Comparison of ENCODE assay signal across 16 cellular contexts in the genomic region with DNA sequence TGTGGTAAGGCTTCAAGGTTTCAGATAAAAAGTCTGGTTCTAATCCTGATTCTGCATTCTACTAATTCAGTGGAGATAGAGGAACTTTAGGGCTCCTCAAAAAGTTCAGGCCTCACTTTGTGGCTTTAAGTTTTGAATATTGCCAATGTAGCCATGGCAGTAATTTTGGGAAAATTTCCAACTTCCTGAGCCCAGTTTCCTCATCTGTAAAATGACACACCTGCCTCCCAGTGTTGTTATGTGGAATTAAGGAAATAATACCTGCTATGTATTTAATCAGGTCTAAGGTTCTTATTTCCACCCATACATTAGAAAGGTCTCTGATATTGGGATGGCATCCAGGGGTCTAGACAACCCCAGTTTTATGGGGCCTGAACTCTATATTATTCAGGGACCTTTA.
DNase-seq lines count a peak whose midpoint lies in the region; ATAC-seq and TF ChIP-seq lines count a peak whose summit lies in the region.
"Had no signal": no experiment of that assay in that cellular context is flagged by ENCODE, and none has a peak within 500 bp of the region (broad histone marks: within the 10 kb centered on the region; RNA-seq: fewer than 3 reads in every experiment).

No MANE protein-coding gene starts in this region.

- ATAC-seq in RWPE2 (ENCODE audit: low read depth) (no peak), foreskin keratinocyte (no peak), HG02884 (IDR thresholded peaks at IDR 0.05; ENCODE audit: unreplicated experiment) (no peak)
- ATAC-seq: T-cell had no signal

- H3K4me1 ChIP-seq in RWPE2 (ENCODE audit: insufficient read depth, poor library complexity, severe bottlenecking) (peaks cover 19% of the 10 kb centered on the region), foreskin keratinocyte (peaks cover 14% of the 10 kb centered on the region), spleen (peaks cover 4 to 28% (median 11%) of the 10 kb centered on the region in 6 donors)

- DNase-seq in CD1c-positive myeloid dendritic cell (ENCODE audit: extremely low spot score) (peak; percentile 33), RWPE2 (ENCODE audit: low spot score) (no peak), foreskin keratinocyte (peak in 1 of 2 donors; percentile 36), spleen (no peak)
- no peak for DNase-seq in activated CD4-positive, alpha-beta T cell treated with anti-CD3 and anti-CD28 coated beads for 48 hours
- DNase-seq: DMS153, H7, MG63, NCI-H1105 treated with DMSO at 0.1 percent for 48 hours, NCI-H187, NCI-H2171, NCI-H446 treated with DMSO at 0.1 percent for 48 hours, RPMI8226, T-cell had no signal

- H3K36me3 ChIP-seq in RWPE2 (ENCODE audit: low read depth) (no peaks in the 10 kb centered on the region), spleen (no peaks in the 10 kb centered on the region)
- H3K36me3 ChIP-seq: MG63 had no signal

- TF ChIP-seq POLR2A in spleen (IDR thresholded peaks at IDR 0.05) = no peak

- intact Hi-C loops in spleen (cut with DNase I; ENCODE audit: low total_unique reads) = no loop called here

- H3K4me3 ChIP-seq in RWPE2 (ENCODE audit: severe bottlenecking) (no peak overlapping the region), spleen (no peak overlapping the region)
- H3K4me3 ChIP-seq: MG63 had no signal

- no peaks in the 10 kb centered on the region for H3K27me3 ChIP-seq in RWPE2 (ENCODE audit: insufficient read depth, poor library complexity, severe bottlenecking)
- H3K27me3 ChIP-seq in foreskin keratinocyte = no peaks in the 10 kb centered on the region
- H3K27me3 ChIP-seq in spleen (replicated peaks in 1 of 7) = peaks cover 0 to 8% (median 0%) of the 10 kb centered on the region in 7 donors
- H3K27me3 ChIP-seq: MG63 had no signal

- TF ChIP-seq RAD21 in Ishikawa (IDR thresholded peaks at IDR 0.05; ENCODE audit: low read depth) = peak; percentile 46

- H3K27ac ChIP-seq in RWPE2 (ENCODE audit: poor library complexity, severe bottlenecking) = no peak overlapping the region
- peak overlapping the region; percentile 16 for H3K27ac ChIP-seq in foreskin keratinocyte
- no peak overlapping the region for H3K27ac ChIP-seq in spleen

- H3K9me3 ChIP-seq in RWPE2 (ENCODE audit: severe bottlenecking) (no peaks in the 10 kb centered on the region), spleen (peaks cover 0 to 9% (median 0%) of the 10 kb centered on the region in 8 donors)
- H3K9me3 ChIP-seq: MG63 had no signal

- TF ChIP-seq EP300 in Ishikawa (IDR thresholded peaks at IDR 0.05; ENCODE audit: borderline replicate concordance) = no peak

- TF ChIP-seq CTCF in RWPE2 (IDR thresholded peaks at IDR 0.05; ENCODE audit: poor library complexity, severe bottlenecking) = peak; percentile 51
- TF ChIP-seq CTCF in foreskin keratinocyte (conservative IDR thresholded peaks at IDR 0.05) = peak; percentile 70
- no peak for TF ChIP-seq CTCF in spleen (IDR thresholded peaks at IDR 0.05 in 8 of 11, conservative IDR thresholded peaks at IDR 0.05 in 3 of 11)

TF ChIP-seq in Ishikawa, 13 proteins besides CTCF, POLR2A, EP300 and RAD21:
- TF ChIP-seq CEBPB (IDR thresholded peaks at IDR 0.05) = no peak
- no peak for TF ChIP-seq ZBTB7A (IDR thresholded peaks at IDR 0.05; ENCODE audit: low read depth)
- TF ChIP-seq, protein P1, sequence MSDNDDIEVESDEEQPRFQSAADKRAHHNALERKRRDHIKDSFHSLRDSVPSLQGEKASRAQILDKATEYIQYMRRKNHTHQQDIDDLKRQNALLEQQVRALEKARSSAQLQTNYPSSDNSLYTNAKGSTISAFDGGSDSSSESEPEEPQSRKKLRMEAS (IDR thresholded peaks at IDR 0.05) = no peak
- TF ChIP-seq CREB1 (IDR thresholded peaks at IDR 0.05; ENCODE audit: low read depth) = no peak
- no peak for TF ChIP-seq EGR1 (IDR thresholded peaks at IDR 0.05)
- TF ChIP-seq, protein P2, sequence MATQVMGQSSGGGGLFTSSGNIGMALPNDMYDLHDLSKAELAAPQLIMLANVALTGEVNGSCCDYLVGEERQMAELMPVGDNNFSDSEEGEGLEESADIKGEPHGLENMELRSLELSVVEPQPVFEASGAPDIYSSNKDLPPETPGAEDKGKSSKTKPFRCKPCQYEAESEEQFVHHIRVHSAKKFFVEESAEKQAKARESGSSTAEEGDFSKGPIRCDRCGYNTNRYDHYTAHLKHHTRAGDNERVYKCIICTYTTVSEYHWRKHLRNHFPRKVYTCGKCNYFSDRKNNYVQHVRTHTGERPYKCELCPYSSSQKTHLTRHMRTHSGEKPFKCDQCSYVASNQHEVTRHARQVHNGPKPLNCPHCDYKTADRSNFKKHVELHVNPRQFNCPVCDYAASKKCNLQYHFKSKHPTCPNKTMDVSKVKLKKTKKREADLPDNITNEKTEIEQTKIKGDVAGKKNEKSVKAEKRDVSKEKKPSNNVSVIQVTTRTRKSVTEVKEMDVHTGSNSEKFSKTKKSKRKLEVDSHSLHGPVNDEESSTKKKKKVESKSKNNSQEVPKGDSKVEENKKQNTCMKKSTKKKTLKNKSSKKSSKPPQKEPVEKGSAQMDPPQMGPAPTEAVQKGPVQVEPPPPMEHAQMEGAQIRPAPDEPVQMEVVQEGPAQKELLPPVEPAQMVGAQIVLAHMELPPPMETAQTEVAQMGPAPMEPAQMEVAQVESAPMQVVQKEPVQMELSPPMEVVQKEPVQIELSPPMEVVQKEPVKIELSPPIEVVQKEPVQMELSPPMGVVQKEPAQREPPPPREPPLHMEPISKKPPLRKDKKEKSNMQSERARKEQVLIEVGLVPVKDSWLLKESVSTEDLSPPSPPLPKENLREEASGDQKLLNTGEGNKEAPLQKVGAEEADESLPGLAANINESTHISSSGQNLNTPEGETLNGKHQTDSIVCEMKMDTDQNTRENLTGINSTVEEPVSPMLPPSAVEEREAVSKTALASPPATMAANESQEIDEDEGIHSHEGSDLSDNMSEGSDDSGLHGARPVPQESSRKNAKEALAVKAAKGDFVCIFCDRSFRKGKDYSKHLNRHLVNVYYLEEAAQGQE (IDR thresholded peaks at IDR 0.05; ENCODE audit: low read depth) = no peak
- TF ChIP-seq FOXM1 (IDR thresholded peaks at IDR 0.05; ENCODE audit: borderline replicate concordance, low read depth) = no peak
- TF ChIP-seq TCF12 (IDR thresholded peaks at IDR 0.05; ENCODE audit: low read depth) = no peak

Comparison
In these comparisons a context has a peak if more than half of its experiments do, and no peak if none do; other contexts are left out.
1. CTCF ChIP-seq: peak in RWPE2 (single experiment) and foreskin keratinocyte (single experiment); none in spleen (0 of 11).